1 cellular context compared by ENCODE assay signal in genomic region chr6:158825038-158825950, GRCh38.
A peak's percentile ranks its signal among the peaks of the same experiment; 100 is the strongest.
TF ChIP-seq lines count a peak whose summit lies in the region.

No MANE protein-coding gene starts in this region.

TF ChIP-seq in HepG2, 621 proteins besides CTCF, POLR2A, EP300 and RAD21:
- no peak for TF ChIP-seq ZHX1 (CRISPR knock-in tag; IDR thresholded peaks at IDR 0.05; ENCODE audit: low read depth)
- TF ChIP-seq E2F2 (CRISPR knock-in tag; IDR thresholded peaks at IDR 0.05; ENCODE audit: borderline replicate concordance), result no peak
- no peak for TF ChIP-seq PHB2 (IDR thresholded peaks at IDR 0.05; ENCODE audit: partially characterized antibody)
- peak; percentile 98 for TF ChIP-seq RFXAP (CRISPR knock-in tag; IDR thresholded peaks at IDR 0.05; ENCODE audit: borderline replicate concordance)
- TF ChIP-seq ZNF280D (CRISPR knock-in tag; IDR thresholded peaks at IDR 0.05), result no peak
- TF ChIP-seq PTBP1 (IDR thresholded peaks at IDR 0.05; ENCODE audit: low read depth, low read length, poor library complexity, severe bottlenecking), result no peak
- TF ChIP-seq RFX5 (IDR thresholded peaks at IDR 0.05; ENCODE audit: low read depth, low read length), result peak; percentile 78
- TF ChIP-seq ZNF121 (CRISPR knock-in tag; IDR thresholded peaks at IDR 0.05), result 0 out of 2 replicates have a peak, but pooled peaks have one; percentile 34
- 0 out of 2 replicates have a peak, but pooled peaks have one; percentile 8 for TF ChIP-seq ZNF615 (CRISPR knock-in tag; IDR thresholded peaks at IDR 0.05; ENCODE audit: borderline replicate concordance)
- 0 out of 2 replicates have a peak, but pooled peaks have one; percentile 27 for TF ChIP-seq IRF9 (CRISPR knock-in tag; IDR thresholded peaks at IDR 0.05; ENCODE audit: borderline replicate concordance)
- TF ChIP-seq KLF11 (CRISPR knock-in tag; IDR thresholded peaks at IDR 0.05), result no peak
- no peak for TF ChIP-seq PCBP1 (IDR thresholded peaks at IDR 0.05; ENCODE audit: borderline replicate concordance, low read depth, low read length)
- TF ChIP-seq TEAD3 (CRISPR knock-in tag; optimal IDR thresholded peaks at IDR 0.05; ENCODE audit: borderline replicate concordance), result peak; percentile 20
- no peak for TF ChIP-seq ZNF800 (CRISPR knock-in tag; IDR thresholded peaks at IDR 0.05)
- peak; percentile 10; the same call in 1 of the 2 replicates for TF ChIP-seq SALL1 (CRISPR knock-in tag; IDR thresholded peaks at IDR 0.05)
